In genomic region chr7:129401228-129401967, GRCh38 we compare ENCODE assay signal across 2 cellular contexts.
A peak's percentile ranks its signal among the peaks of the same experiment; 100 is the strongest.
TF ChIP-seq lines count a peak whose summit lies in the region.

No MANE protein-coding gene starts in this region.

TF ChIP-seq in A549, 52 proteins besides CTCF, POLR2A, EP300 and RAD21:
- TF ChIP-seq MAFK (IDR thresholded peaks at IDR 0.05; ENCODE audit: partially characterized antibody) (peak; percentile 50), NFE2L2 (conservative IDR thresholded peaks at IDR 0.05; ENCODE audit: low read length) (no peak)

TF ChIP-seq in GM23338, 12 proteins besides CTCF, POLR2A, EP300 and RAD21:
- no peak for TF ChIP-seq EZH2 (IDR thresholded peaks at IDR 0.05; ENCODE audit: low read depth, unreplicated experiment)
- no peak for TF ChIP-seq ZNF114 (CRISPR knock-in tag; IDR thresholded peaks at IDR 0.05)
- no peak for TF ChIP-seq STAT1 (IDR thresholded peaks at IDR 0.05; ENCODE audit: unreplicated experiment)
- no peak for TF ChIP-seq ZNF462 (CRISPR knock-in tag; IDR thresholded peaks at IDR 0.05)
- no peak for TF ChIP-seq CREB1 (CRISPR knock-in tag; IDR thresholded peaks at IDR 0.05; ENCODE audit: low read depth)
- no peak for TF ChIP-seq ZNF331 (CRISPR knock-in tag; IDR thresholded peaks at IDR 0.05; ENCODE audit: low read depth)
- TF ChIP-seq JUNB (IDR thresholded peaks at IDR 0.05; ENCODE audit: unreplicated experiment) = no peak
